ENCODE assay signal across 9 cellular contexts in genomic region chr11:1073261-1073724, GRCh38. TPM values are rescaled to one million over a fixed set of nuclear protein-coding genes. Genes with fewer than 3 reads are reported as not detected.
DNase-seq lines count a peak whose midpoint lies in the region; ATAC-seq and TF ChIP-seq lines count a peak whose summit lies in the region.
"Had no signal": no experiment of that assay in that cellular context is flagged by ENCODE, and none has a peak within 500 bp of the region (broad histone marks: within the 10 kb centered on the region; RNA-seq: fewer than 3 reads in every experiment).

No MANE protein-coding gene starts in this region.

- no CpG with 5 or more reads among the region's 13 CpGs for WGBS in neuronal stem cell (ENCODE audit: extremely low coverage in 2 of 2, insufficient read length in 2 of 2, insufficient replicate concordance in 1 of 2), 2 donors
- WGBS in smooth muscle cell (ENCODE audit: low lambda C conversion rate): 74% methylated on average over 11 of the region's 13 CpGs

- H2BK15ac ChIP-seq in neuronal stem cell (ENCODE audit: low read length): peak overlapping the region; percentile 96

- H2BK12ac ChIP-seq in neuronal stem cell (ENCODE audit: low read length): peak overlapping the region; percentile 2

- peak overlapping the region; percentile 90 for H3K18ac ChIP-seq in neuronal stem cell (ENCODE audit: low read length)

- peak overlapping the region; percentile 55 for H3K23ac ChIP-seq in neuronal stem cell (ENCODE audit: low read depth, low read length, poor library complexity)

- peak overlapping the region; percentile 60 for H2BK5ac ChIP-seq in neuronal stem cell (ENCODE audit: low read length)

- no peaks in the 10 kb centered on the region for H3K36me3 Mint-ChIP-seq in activated CD4-positive, alpha-beta T cell treated with anti-CD3 and anti-CD28 coated beads, Interleukin-2, amount 10 ng/mL, durations not matched to agents 7 days and 5 days (ENCODE audit: low read depth)

- H4K91ac ChIP-seq in neuronal stem cell (ENCODE audit: low read depth, low read length, poor library complexity): no peak overlapping the region

- peak; percentile 21 for DNase-seq in EH (ENCODE audit: low read depth)
- peak; percentile 9 for DNase-seq in NCI-H460 (ENCODE audit: extremely low read depth, low read depth)
- peak; percentile 58 for DNase-seq in fibroblast of gingiva (ENCODE audit: low read depth)
- no peak for DNase-seq in neuronal stem cell (ENCODE audit: low spot score)
- no peak for DNase-seq in activated CD4-positive, alpha-beta T cell treated with anti-CD3 and anti-CD28 coated beads, Interleukin-2, amount 10 ng/mL, durations not matched to agents 7 days and 5 days
- DNase-seq in smooth muscle cell (lab: John Stamatoyannopoulos, UW; ENCODE audit: unreplicated experiment): no peak
- DNase-seq: activated gamma-delta T cell treated with Interleukin-2 at 50 U/mL for 16 hours had no signal

- no peaks in the 10 kb centered on the region for H3K9me3 Mint-ChIP-seq in activated CD4-positive, alpha-beta T cell treated with anti-CD3 and anti-CD28 coated beads, Interleukin-2, amount 10 ng/mL, durations not matched to agents 7 days and 5 days

- no peaks in the 10 kb centered on the region for H3K79me2 ChIP-seq in smooth muscle cell (ENCODE audit: low read depth)

- no peaks in the 10 kb centered on the region for H3F3A ChIP-seq in smooth muscle cell (ENCODE audit: low read depth)

- no peaks in the 10 kb centered on the region for H4K20me1 ChIP-seq in smooth muscle cell (ENCODE audit: low read depth)

- peak overlapping the region; percentile 65 for H4K8ac ChIP-seq in neuronal stem cell (ENCODE audit: low read depth, low read length)

- peak overlapping the region; percentile 94 for H2AK5ac ChIP-seq in neuronal stem cell (ENCODE audit: low read depth, low read length)

- no peak for ATAC-seq in HG03565 (IDR thresholded peaks at IDR 0.05; ENCODE audit: unreplicated experiment)
- no peak for ATAC-seq in GM21737 (IDR thresholded peaks at IDR 0.05; ENCODE audit: unreplicated experiment)

- H3K27me3 ChIP-seq in neuronal stem cell (ENCODE audit: control insufficient read depth in 3 of 3, insufficient read depth in 3 of 3, low read depth in 1 of 3, low read length in 3 of 3) (no peaks in the 10 kb centered on the region), smooth muscle cell (ENCODE audit: low read depth) (no peaks in the 10 kb centered on the region)

- H2BK120ac ChIP-seq in neuronal stem cell (ENCODE audit: low read depth, low read length): peak overlapping the region; percentile 87

- no peak overlapping the region for H3K27ac Mint-ChIP-seq in activated CD4-positive, alpha-beta T cell treated with anti-CD3 and anti-CD28 coated beads, Interleukin-2, amount 10 ng/mL, durations not matched to agents 7 days and 5 days

- CTCF ChIA-PET in activated CD4-positive, alpha-beta T cell treated with anti-CD3 and anti-CD28 coated beads, Interleukin-2, amount 10 ng/mL, durations not matched to agents 7 days and 5 days (lab: Charles Lee): no interaction called here

- POLR2A ChIA-PET in activated CD4-positive, alpha-beta T cell treated with anti-CD3 and anti-CD28 coated beads, Interleukin-2, amount 10 ng/mL, durations not matched to agents 7 days and 5 days (lab: Charles Lee): no interaction called here

- no peaks in the 10 kb centered on the region for H3K4me1 Mint-ChIP-seq in activated CD4-positive, alpha-beta T cell treated with anti-CD3 and anti-CD28 coated beads, Interleukin-2, amount 10 ng/mL, durations not matched to agents 7 days and 5 days

- no peak for TF ChIP-seq CTCF in smooth muscle cell (IDR thresholded peaks at IDR 0.05; ENCODE audit: borderline replicate concordance, insufficient read depth, poor library complexity, severe bottlenecking)

- H3K4ac ChIP-seq in neuronal stem cell (ENCODE audit: low read length): peak overlapping the region; percentile 53

- H3K79me1 ChIP-seq in neuronal stem cell (ENCODE audit: low read depth, low read length): peaks cover 5% of the 10 kb centered on the region

- peaks cover 5 to 11% of the 10 kb centered on the region in 2 donors for H3K4me1 ChIP-seq in neuronal stem cell (ENCODE audit: control insufficient read depth in 2 of 2, insufficient read depth in 1 of 2, low read depth in 1 of 2, low read length in 2 of 2)
- H3K4me1 ChIP-seq in smooth muscle cell (ENCODE audit: low read depth): peaks cover 11% of the 10 kb centered on the region

- peak overlapping the region; percentile 56 for H2AFZ ChIP-seq in neuronal stem cell (ENCODE audit: low read length)
- H2AFZ ChIP-seq in smooth muscle cell (ENCODE audit: low read depth): no peak overlapping the region

- no peak overlapping the region for H3K27ac ChIP-seq in neuronal stem cell (replicated peaks; ENCODE audit: low read length)
- H3K27ac ChIP-seq in smooth muscle cell (ENCODE audit: low read depth): no peak overlapping the region

- H3K27me3 Mint-ChIP-seq in activated CD4-positive, alpha-beta T cell treated with anti-CD3 and anti-CD28 coated beads, Interleukin-2, amount 10 ng/mL, durations not matched to agents 7 days and 5 days: no peaks in the 10 kb centered on the region

- H3K9me3 ChIP-seq in neuronal stem cell (replicated peaks in 1 of 2; ENCODE audit: control insufficient read depth in 2 of 2, insufficient read depth in 1 of 2, low read depth in 1 of 2, low read length in 2 of 2): no peaks in the 10 kb centered on the region
- H3K9me3 ChIP-seq in smooth muscle cell (replicated peaks; ENCODE audit: low read depth): no peaks in the 10 kb centered on the region

- H3K14ac ChIP-seq in neuronal stem cell (ENCODE audit: low read length): no peak overlapping the region

- H3K9ac ChIP-seq in neuronal stem cell (ENCODE audit: low read depth, low read length, poor library complexity): peak overlapping the region; percentile 50
- H3K9ac ChIP-seq in smooth muscle cell (ENCODE audit: low read depth): no peak overlapping the region

- H3K4me3 ChIP-seq in neuronal stem cell (ENCODE audit: low read length in 2 of 2) (no peak overlapping the region), smooth muscle cell (no peak overlapping the region)

- no peak overlapping the region for H3K4me3 Mint-ChIP-seq in activated CD4-positive, alpha-beta T cell treated with anti-CD3 and anti-CD28 coated beads, Interleukin-2, amount 10 ng/mL, durations not matched to agents 7 days and 5 days

- H3K36me3 ChIP-seq in neuronal stem cell (replicated peaks in 1 of 2; ENCODE audit: control insufficient read depth in 2 of 2, insufficient read depth in 2 of 2, low read length in 2 of 2) (no peaks in the 10 kb centered on the region), smooth muscle cell (ENCODE audit: low read depth) (no peaks in the 10 kb centered on the region)

- H3K4me2 ChIP-seq in neuronal stem cell (ENCODE audit: insufficient read depth, low read length, poor library complexity, severe bottlenecking) (no peak overlapping the region), smooth muscle cell (no peak overlapping the region)

RNA-seq across cellular contexts. Expression of gene MUC2, which starts 1.4 kb away (rescaled TPM):
- total RNA-seq in NCI-H460 (2014; rRNA removed; shearing (Covaris generic)): not detected in 2 replicates
- polyA plus RNA-seq in NCI-H460 (2014; cell fraction: nucleus; rRNA removed): not detected in 2 replicates
- not detected for polyA plus RNA-seq in neuronal stem cell (2013, experiment 1 of 2)
- under 0.01 TPM for polyA plus RNA-seq in neuronal stem cell (2013, experiment 2 of 2)
- not detected for total RNA-seq in activated CD4-positive, alpha-beta T cell treated with anti-CD3 and anti-CD28 coated beads, Interleukin-2, amount 10 ng/mL, durations not matched to agents 7 days and 5 days
- total RNA-seq in smooth muscle cell: not detected in 2 replicates
- 0.05 TPM in 1 of 2 replicates, not detected in the other for polyA plus RNA-seq in smooth muscle cell

RNA-seq across cellular contexts. Expression of gene MUC6, which starts 36.8 kb away (rescaled TPM):
- total RNA-seq in NCI-H460 (2014; rRNA removed; shearing (Covaris generic)): not detected in 2 replicates
- not detected in 2 replicates for polyA plus RNA-seq in NCI-H460 (2014; cell fraction: nucleus; rRNA removed)
- not detected for polyA plus RNA-seq in neuronal stem cell (2013, experiment 1 of 2)
- not detected for polyA plus RNA-seq in neuronal stem cell (2013, experiment 2 of 2)
- not detected for total RNA-seq in activated CD4-positive, alpha-beta T cell treated with anti-CD3 and anti-CD28 coated beads, Interleukin-2, amount 10 ng/mL, durations not matched to agents 7 days and 5 days
- total RNA-seq in smooth muscle cell: not detected in 2 replicates
- 0.39 TPM in 1 of 2 replicates, not detected in the other for polyA plus RNA-seq in smooth muscle cell

Comparison
In these comparisons a context has a peak if more than half of its experiments do, and no peak if none do; other contexts are left out.
1. DNase-seq: peak in EH (single experiment), NCI-H460 (single experiment) and fibroblast of gingiva (single experiment); none in neuronal stem cell (single experiment), activated CD4-positive, alpha-beta T cell treated with anti-CD3 and anti-CD28 coated beads, Interleukin-2, amount 10 ng/mL, durations not matched to agents 7 days and 5 days (single experiment) and smooth muscle cell (single experiment).